1 cellular context compared by ENCODE assay signal in the genomic region with DNA sequence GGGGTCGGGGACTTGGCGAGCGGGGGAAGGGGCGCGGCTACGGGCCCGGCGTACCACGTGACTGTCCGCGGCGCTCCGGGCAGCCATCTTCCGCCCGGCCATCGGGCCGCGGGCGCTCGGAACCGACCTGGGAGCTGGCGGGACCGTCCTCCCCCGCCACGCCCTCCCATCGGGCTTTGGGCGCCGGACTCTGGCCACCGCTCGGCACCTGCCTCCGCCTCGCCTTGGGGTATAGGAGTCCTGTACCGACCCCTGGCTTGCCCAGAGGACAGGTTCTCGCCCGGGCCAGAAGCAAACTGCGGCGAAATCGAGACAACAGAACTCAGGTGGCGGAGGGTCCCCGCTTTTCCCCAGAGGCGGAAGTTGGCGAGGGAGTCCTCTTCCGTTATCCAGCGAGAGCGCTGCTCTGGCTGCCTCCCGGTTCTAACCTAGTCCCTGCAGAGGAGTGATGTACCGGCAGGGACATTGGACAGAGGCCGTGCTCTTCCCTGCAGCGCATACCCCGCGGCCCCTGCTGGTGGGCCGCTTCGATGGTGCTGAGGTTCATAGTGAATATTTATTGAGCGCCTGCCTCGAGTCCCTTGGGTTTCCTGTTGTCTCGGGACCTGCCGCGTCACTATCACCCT.
TF ChIP-seq lines count a peak whose summit lies in the region.

No MANE protein-coding gene starts in this region.

TF ChIP-seq in HEK293, 187 proteins besides CTCF, POLR2A, EP300 and RAD21 (continued from another document and continues in another):
- TF ChIP-seq, protein P1, sequence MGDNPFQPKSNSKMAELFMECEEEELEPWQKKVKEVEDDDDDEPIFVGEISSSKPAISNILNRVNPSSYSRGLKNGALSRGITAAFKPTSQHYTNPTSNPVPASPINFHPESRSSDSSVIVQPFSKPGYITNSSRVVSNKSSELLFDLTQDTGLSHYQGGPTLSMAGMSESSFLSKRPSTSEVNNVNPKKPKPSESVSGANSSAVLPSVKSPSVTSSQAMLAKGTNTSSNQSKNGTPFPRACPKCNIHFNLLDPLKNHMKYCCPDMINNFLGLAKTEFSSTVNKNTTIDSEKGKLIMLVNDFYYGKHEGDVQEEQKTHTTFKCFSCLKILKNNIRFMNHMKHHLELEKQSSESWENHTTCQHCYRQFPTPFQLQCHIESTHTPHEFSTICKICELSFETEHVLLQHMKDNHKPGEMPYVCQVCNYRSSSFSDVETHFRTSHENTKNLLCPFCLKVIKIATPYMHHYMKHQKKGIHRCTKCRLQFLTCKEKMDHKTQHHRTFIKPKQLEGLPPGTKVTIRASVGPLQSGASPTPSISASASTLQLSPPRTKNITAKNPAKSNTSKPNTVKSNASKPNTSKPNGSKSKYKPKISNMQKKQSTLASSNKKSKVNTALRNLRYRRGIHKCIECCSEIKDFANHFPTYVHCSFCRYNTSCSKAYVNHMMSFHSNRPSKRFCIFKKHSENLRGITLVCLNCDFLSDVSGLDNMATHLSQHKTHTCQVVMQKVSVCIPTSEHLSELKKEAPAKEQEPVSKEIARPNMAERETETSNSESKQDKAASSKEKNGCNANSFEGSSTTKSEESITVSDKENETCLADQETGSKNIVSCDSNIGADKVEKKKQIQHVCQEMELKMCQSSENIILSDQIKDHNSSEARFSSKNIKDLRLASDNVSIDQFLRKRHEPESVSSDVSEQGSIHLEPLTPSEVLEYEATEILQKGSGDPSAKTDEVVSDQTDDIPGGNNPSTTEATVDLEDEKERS (tag by site-specific recombination; IDR thresholded peaks at IDR 0.05), result no peak
- no peak for TF ChIP-seq ZNF302 (tag by site-specific recombination; IDR thresholded peaks at IDR 0.05; ENCODE audit: low read depth)
- peak; percentile 61 for TF ChIP-seq ZBTB17 (tag by site-specific recombination; IDR thresholded peaks at IDR 0.05)
- TF ChIP-seq TRIM28 (IDR thresholded peaks at IDR 0.05; ENCODE audit: borderline replicate concordance, low read length), result no peak
- TF ChIP-seq ZNF768 (tag by site-specific recombination; IDR thresholded peaks at IDR 0.05), result no peak
- TF ChIP-seq ZNF610 (tag by site-specific recombination; IDR thresholded peaks at IDR 0.05; ENCODE audit: borderline replicate concordance), result peak; percentile 25; the same call in 1 of the 2 replicates
- no peak for TF ChIP-seq ZNF350 (tag by site-specific recombination; IDR thresholded peaks at IDR 0.05)
- no peak for TF ChIP-seq TCF7L2 (IDR thresholded peaks at IDR 0.05; ENCODE audit: borderline replicate concordance, low read depth, low read length)
- TF ChIP-seq SCRT1 (tag by site-specific recombination; IDR thresholded peaks at IDR 0.05; ENCODE audit: borderline replicate concordance), result no peak
- TF ChIP-seq ZNF133 (tag by site-specific recombination; IDR thresholded peaks at IDR 0.05), result no peak
- TF ChIP-seq KLF9 (tag by site-specific recombination; IDR thresholded peaks at IDR 0.05; ENCODE audit: low read depth), result peak; percentile 80
- TF ChIP-seq KLF16 (tag by site-specific recombination; IDR thresholded peaks at IDR 0.05), result peak; percentile 74
- TF ChIP-seq ZNF211 (tag by site-specific recombination; IDR thresholded peaks at IDR 0.05; ENCODE audit: low read depth), result no peak
- no peak for TF ChIP-seq MYNN (tag by site-specific recombination; IDR thresholded peaks at IDR 0.05; ENCODE audit: borderline replicate concordance)
- TF ChIP-seq WT1 (tag by site-specific recombination; IDR thresholded peaks at IDR 0.05), result 0 out of 2 replicates have a peak, but pooled peaks have one; percentile 14
- peak; percentile 59 for TF ChIP-seq ZBTB48 (tag by site-specific recombination; IDR thresholded peaks at IDR 0.05)
- TF ChIP-seq YY2 (tag by site-specific recombination; IDR thresholded peaks at IDR 0.05), result no peak; the same call in 1 of the 2 replicates
- TF ChIP-seq, protein P2, sequence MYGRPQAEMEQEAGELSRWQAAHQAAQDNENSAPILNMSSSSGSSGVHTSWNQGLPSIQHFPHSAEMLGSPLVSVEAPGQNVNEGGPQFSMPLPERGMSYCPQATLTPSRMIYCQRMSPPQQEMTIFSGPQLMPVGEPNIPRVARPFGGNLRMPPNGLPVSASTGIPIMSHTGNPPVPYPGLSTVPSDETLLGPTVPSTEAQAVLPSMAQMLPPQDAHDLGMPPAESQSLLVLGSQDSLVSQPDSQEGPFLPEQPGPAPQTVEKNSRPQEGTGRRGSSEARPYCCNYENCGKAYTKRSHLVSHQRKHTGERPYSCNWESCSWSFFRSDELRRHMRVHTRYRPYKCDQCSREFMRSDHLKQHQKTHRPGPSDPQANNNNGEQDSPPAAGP (tag by site-specific recombination; IDR thresholded peaks at IDR 0.05), result no peak
- TF ChIP-seq, protein P3, sequence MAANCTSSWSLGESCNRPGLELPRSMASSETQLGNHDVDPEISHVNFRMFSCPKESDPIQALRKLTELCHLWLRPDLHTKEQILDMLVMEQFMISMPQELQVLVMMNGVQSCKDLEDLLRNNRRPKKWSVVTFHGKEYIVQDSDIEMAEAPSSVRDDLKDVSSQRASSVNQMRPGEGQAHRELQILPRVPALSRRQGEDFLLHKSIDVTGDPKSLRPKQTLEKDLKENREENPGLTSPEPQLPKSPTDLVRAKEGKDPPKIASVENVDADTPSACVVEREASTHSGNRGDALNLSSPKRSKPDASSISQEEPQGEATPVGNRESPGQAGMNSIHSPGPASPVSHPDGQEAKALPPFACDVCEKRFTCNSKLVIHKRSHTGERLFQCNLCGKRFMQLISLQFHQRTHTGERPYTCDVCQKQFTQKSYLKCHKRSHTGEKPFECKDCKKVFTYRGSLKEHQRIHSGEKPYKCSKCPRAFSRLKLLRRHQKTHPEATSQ (tag by site-specific recombination; IDR thresholded peaks at IDR 0.05), result peak; percentile 49
- TF ChIP-seq GLIS2 (tag by site-specific recombination; IDR thresholded peaks at IDR 0.05), result peak; percentile 85
- TF ChIP-seq ZNF549 (tag by site-specific recombination; IDR thresholded peaks at IDR 0.05), result no peak
- TF ChIP-seq, protein P4, sequence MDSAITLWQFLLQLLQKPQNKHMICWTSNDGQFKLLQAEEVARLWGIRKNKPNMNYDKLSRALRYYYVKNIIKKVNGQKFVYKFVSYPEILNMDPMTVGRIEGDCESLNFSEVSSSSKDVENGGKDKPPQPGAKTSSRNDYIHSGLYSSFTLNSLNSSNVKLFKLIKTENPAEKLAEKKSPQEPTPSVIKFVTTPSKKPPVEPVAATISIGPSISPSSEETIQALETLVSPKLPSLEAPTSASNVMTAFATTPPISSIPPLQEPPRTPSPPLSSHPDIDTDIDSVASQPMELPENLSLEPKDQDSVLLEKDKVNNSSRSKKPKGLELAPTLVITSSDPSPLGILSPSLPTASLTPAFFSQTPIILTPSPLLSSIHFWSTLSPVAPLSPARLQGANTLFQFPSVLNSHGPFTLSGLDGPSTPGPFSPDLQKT (IDR thresholded peaks at IDR 0.05; ENCODE audit: borderline replicate concordance, low read depth, low read length), result no peak
- TF ChIP-seq, protein P5, sequence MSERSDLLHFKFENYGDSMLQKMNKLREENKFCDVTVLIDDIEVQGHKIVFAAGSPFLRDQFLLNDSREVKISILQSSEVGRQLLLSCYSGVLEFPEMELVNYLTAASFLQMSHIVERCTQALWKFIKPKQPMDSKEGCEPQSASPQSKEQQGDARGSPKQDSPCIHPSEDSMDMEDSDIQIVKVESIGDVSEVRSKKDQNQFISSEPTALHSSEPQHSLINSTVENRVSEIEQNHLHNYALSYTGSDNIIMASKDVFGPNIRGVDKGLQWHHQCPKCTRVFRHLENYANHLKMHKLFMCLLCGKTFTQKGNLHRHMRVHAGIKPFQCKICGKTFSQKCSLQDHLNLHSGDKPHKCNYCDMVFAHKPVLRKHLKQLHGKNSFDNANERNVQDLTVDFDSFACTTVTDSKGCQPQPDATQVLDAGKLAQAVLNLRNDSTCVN (tag by site-specific recombination; optimal IDR thresholded peaks at IDR 0.05), result peak; percentile 76
- TF ChIP-seq, protein P6, sequence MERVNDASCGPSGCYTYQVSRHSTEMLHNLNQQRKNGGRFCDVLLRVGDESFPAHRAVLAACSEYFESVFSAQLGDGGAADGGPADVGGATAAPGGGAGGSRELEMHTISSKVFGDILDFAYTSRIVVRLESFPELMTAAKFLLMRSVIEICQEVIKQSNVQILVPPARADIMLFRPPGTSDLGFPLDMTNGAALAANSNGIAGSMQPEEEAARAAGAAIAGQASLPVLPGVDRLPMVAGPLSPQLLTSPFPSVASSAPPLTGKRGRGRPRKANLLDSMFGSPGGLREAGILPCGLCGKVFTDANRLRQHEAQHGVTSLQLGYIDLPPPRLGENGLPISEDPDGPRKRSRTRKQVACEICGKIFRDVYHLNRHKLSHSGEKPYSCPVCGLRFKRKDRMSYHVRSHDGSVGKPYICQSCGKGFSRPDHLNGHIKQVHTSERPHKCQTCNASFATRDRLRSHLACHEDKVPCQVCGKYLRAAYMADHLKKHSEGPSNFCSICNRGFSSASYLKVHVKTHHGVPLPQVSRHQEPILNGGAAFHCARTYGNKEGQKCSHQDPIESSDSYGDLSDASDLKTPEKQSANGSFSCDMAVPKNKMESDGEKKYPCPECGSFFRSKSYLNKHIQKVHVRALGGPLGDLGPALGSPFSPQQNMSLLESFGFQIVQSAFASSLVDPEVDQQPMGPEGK (tag by site-specific recombination; IDR thresholded peaks at IDR 0.05), result no peak
- TF ChIP-seq ZNF677 (tag by site-specific recombination; IDR thresholded peaks at IDR 0.05), result no peak
- TF ChIP-seq ZSCAN30 (tag by site-specific recombination; IDR thresholded peaks at IDR 0.05), result peak; percentile 12; the same call in 1 of the 2 replicates
- TF ChIP-seq, protein P7, sequence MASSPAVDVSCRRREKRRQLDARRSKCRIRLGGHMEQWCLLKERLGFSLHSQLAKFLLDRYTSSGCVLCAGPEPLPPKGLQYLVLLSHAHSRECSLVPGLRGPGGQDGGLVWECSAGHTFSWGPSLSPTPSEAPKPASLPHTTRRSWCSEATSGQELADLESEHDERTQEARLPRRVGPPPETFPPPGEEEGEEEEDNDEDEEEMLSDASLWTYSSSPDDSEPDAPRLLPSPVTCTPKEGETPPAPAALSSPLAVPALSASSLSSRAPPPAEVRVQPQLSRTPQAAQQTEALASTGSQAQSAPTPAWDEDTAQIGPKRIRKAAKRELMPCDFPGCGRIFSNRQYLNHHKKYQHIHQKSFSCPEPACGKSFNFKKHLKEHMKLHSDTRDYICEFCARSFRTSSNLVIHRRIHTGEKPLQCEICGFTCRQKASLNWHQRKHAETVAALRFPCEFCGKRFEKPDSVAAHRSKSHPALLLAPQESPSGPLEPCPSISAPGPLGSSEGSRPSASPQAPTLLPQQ (tag by site-specific recombination; IDR thresholded peaks at IDR 0.05), result no peak
- no peak for TF ChIP-seq ZFP3 (tag by site-specific recombination; IDR thresholded peaks at IDR 0.05; ENCODE audit: low read depth)
- no peak for TF ChIP-seq ZNF561 (tag by site-specific recombination; IDR thresholded peaks at IDR 0.05; ENCODE audit: borderline replicate concordance)
- no peak for TF ChIP-seq ZNF155 (tag by site-specific recombination; IDR thresholded peaks at IDR 0.05)
- TF ChIP-seq ZEB2 (tag by site-specific recombination; IDR thresholded peaks at IDR 0.05), result 0 out of 2 replicates have a peak, but pooled peaks have one; percentile 40
- TF ChIP-seq ZNF266 (tag by site-specific recombination; IDR thresholded peaks at IDR 0.05; ENCODE audit: low read depth), result no peak
- TF ChIP-seq, protein P8, sequence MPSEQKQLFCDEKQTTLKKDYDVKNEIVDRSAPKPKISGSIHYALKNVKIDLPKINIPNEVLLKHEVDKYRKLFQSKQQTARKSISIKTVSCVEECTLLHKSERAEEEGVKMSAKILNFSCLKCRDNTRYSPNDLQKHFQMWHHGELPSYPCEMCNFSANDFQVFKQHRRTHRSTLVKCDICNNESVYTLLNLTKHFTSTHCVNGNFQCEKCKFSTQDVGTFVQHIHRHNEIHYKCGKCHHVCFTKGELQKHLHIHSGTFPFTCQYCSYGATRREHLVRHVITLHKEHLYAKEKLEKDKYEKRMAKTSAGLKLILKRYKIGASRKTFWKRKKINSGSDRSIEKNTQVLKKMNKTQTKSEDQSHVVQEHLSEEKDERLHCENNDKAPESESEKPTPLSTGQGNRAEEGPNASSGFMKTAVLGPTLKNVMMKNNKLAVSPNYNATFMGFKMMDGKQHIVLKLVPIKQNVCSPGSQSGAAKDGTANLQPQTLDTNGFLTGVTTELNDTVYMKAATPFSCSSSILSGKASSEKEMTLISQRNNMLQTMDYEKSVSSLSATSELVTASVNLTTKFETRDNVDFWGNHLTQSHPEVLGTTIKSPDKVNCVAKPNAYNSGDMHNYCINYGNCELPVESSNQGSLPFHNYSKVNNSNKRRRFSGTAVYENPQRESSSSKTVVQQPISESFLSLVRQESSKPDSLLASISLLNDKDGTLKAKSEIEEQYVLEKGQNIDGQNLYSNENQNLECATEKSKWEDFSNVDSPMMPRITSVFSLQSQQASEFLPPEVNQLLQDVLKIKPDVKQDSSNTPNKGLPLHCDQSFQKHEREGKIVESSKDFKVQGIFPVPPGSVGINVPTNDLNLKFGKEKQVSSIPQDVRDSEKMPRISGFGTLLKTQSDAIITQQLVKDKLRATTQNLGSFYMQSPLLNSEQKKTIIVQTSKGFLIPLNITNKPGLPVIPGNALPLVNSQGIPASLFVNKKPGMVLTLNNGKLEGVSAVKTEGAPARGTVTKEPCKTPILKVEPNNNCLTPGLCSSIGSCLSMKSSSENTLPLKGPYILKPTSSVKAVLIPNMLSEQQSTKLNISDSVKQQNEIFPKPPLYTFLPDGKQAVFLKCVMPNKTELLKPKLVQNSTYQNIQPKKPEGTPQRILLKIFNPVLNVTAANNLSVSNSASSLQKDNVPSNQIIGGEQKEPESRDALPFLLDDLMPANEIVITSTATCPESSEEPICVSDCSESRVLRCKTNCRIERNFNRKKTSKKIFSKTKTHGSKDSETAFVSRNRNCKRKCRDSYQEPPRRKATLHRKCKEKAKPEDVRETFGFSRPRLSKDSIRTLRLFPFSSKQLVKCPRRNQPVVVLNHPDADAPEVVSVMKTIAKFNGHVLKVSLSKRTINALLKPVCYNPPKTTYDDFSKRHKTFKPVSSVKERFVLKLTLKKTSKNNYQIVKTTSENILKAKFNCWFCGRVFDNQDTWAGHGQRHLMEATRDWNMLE (tag by site-specific recombination; conservative IDR thresholded peaks at IDR 0.05; ENCODE audit: low read depth), result 0 out of 2 replicates have a peak, but pooled peaks have one; percentile 19
- TF ChIP-seq, protein P9, sequence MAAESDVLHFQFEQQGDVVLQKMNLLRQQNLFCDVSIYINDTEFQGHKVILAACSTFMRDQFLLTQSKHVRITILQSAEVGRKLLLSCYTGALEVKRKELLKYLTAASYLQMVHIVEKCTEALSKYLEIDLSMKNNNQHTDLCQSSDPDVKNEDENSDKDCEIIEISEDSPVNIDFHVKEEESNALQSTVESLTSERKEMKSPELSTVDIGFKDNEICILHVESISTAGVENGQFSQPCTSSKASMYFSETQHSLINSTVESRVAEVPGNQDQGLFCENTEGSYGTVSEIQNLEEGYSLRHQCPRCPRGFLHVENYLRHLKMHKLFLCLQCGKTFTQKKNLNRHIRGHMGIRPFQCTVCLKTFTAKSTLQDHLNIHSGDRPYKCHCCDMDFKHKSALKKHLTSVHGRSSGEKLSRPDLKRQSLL (tag by site-specific recombination; IDR thresholded peaks at IDR 0.05), result no peak
- TF ChIP-seq ZNF184 (tag by site-specific recombination; IDR thresholded peaks at IDR 0.05), result no peak
- TF ChIP-seq ZNF394 (tag by site-specific recombination; IDR thresholded peaks at IDR 0.05; ENCODE audit: borderline replicate concordance), result no peak
- no peak for TF ChIP-seq ZNF132 (tag by site-specific recombination; IDR thresholded peaks at IDR 0.05; ENCODE audit: borderline replicate concordance)
